ENCODE assay signal across 21 cellular contexts in the genomic region with DNA sequence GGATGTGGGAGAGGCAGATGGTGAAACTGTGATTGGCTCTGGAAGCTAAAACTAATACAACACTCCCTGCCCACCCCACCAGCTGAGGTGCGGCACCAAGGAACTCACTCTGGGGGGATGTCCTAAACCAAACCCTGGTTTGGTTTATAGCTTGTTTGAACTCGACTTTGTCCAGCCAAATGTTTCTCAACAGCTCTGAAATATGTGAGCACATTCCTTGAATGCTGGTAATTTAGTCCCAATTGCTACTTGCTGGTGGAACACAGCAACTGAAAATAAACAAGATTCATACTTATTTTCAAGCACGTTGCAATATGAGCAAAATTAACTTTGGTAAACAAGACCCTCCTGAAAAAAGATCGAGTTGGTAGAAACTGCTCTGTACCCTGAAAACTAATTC. TPM values are rescaled to one million over a fixed set of nuclear protein-coding genes. Genes with fewer than 3 reads are reported as not detected.
"Had no signal": no experiment of that assay in that cellular context is flagged by ENCODE, and none has a peak within 500 bp of the region (broad histone marks: within the 10 kb centered on the region; RNA-seq: fewer than 3 reads in every experiment).

No MANE protein-coding gene starts in this region.

- DNase-seq: cortex of kidney; dorsolateral prefrontal cortex; effector memory CD4-positive, alpha-beta T cell; gastrocnemius medialis; left lung; midbrain; nucleus accumbens; ovary; sigmoid colon; stimulated activated CD4-positive, alpha-beta T cell treated with anti-CD3 and anti-CD28 coated beads, Interleukin-2, amount 100 ng/mL, for 24 hours; stimulated activated CD4-positive, alpha-beta T cell treated with anti-CD3 and anti-CD28 coated beads, Interleukin-4, amount 100 ng/mL, for 4 hours; stimulated activated naive B cell treated with anti-CD40 and anti-IgM and Interleukin-4, amounts not matched to agents 10 μg/mL and 1 μg/mL and 100 μg/mL, for 72 hours; stimulated activated naive CD8-positive, alpha-beta T cell treated with anti-CD3 and anti-CD28 coated beads, Interleukin-15, amount 100 ng/mL, for 72 hours; upper lobe of right lung had no signal

- H3K36me3 Mint-ChIP-seq: natural killer cell treated with Interleukin-12 subunit alpha and Interleukin-12 subunit beta and Interleukin-15 and Interleukin-18, amount 100 ng/mL, for 72 hours; neural progenitor cell; stimulated activated naive B cell treated with anti-CD40 and anti-IgM and Interleukin-4, amounts not matched to agents 10 μg/mL and 1 μg/mL and 100 μg/mL, for 72 hours had no signal

- H3K4me3 Mint-ChIP-seq: natural killer cell treated with Interleukin-12 subunit alpha and Interleukin-12 subunit beta and Interleukin-15 and Interleukin-18, amount 100 ng/mL, for 72 hours; neural progenitor cell; stimulated activated naive B cell treated with anti-CD40 and anti-IgM and Interleukin-4, amounts not matched to agents 10 μg/mL and 1 μg/mL and 100 μg/mL, for 72 hours; stimulated activated naive CD8-positive, alpha-beta T cell treated with anti-CD3 and anti-CD28 coated beads, Interleukin-15, amount 100 ng/mL, for 72 hours had no signal

- H3K27me3 Mint-ChIP-seq: natural killer cell treated with Interleukin-12 subunit alpha and Interleukin-12 subunit beta and Interleukin-15 and Interleukin-18, amount 100 ng/mL, for 72 hours; stimulated activated naive B cell treated with anti-CD40 and anti-IgM and Interleukin-4, amounts not matched to agents 10 μg/mL and 1 μg/mL and 100 μg/mL, for 72 hours; stimulated activated naive CD8-positive, alpha-beta T cell treated with anti-CD3 and anti-CD28 coated beads, Interleukin-15, amount 100 ng/mL, for 72 hours had no signal

- H3K27ac Mint-ChIP-seq: stimulated activated naive B cell treated with anti-CD40 and anti-IgM and Interleukin-4, amounts not matched to agents 10 μg/mL and 1 μg/mL and 100 μg/mL, for 72 hours; stimulated activated naive CD8-positive, alpha-beta T cell treated with anti-CD3 and anti-CD28 coated beads, Interleukin-15, amount 100 ng/mL, for 72 hours had no signal

- FAIRE-seq: endometrium, keratinocyte had no signal

- H3K4me1 Mint-ChIP-seq: stimulated activated naive CD8-positive, alpha-beta T cell treated with anti-CD3 and anti-CD28 coated beads, Interleukin-15, amount 100 ng/mL, for 72 hours had no signal

- ATAC-seq: esophagus mucosa; gastrocnemius medialis; left lung; natural killer cell treated with Interleukin-12 subunit alpha and Interleukin-12 subunit beta and Interleukin-15 and Interleukin-18, amount 100 ng/mL, for 72 hours; stimulated activated naive B cell treated with anti-CD40 and anti-IgM and Interleukin-4, amounts not matched to agents 10 μg/mL and 1 μg/mL and 100 μg/mL, for 72 hours; stimulated activated naive CD8-positive, alpha-beta T cell treated with anti-CD3 and anti-CD28 coated beads, Interleukin-15, amount 100 ng/mL, for 72 hours; upper lobe of right lung had no signal

- H3K9me3 Mint-ChIP-seq: natural killer cell treated with Interleukin-12 subunit alpha and Interleukin-12 subunit beta and Interleukin-15 and Interleukin-18, amount 100 ng/mL, for 72 hours; stimulated activated naive B cell treated with anti-CD40 and anti-IgM and Interleukin-4, amounts not matched to agents 10 μg/mL and 1 μg/mL and 100 μg/mL, for 72 hours had no signal

RNA-seq across cellular contexts. Expression of gene CARD11, which starts 39.7 kb away (rescaled TPM):
- total RNA-seq: fibroblast of lung, fibroblast of villous mesenchyme had no signal
